ENCODE assay signal across 29 cellular contexts in the genomic region with DNA sequence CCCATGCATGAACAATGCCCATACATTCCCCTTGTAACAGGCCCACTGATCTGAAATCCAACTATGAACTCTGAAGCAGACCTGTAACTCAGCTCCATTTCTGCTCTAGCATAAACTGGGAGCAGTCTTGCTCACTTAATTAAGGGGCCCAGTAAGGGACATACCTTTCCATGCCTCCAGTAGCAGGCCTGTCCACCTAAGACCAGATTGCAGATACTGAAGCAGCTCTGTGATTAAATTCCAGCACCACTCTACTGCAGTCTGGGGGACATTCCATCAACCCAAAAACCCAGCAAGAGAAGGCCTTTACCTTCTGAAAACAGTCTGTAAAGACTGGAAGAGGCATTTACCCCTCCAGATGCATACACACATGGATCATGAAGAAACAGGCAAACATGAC.
"Had no signal": no experiment of that assay in that cellular context is flagged by ENCODE, and none has a peak within 500 bp of the region (broad histone marks: within the 10 kb centered on the region; RNA-seq: fewer than 3 reads in every experiment).

No MANE protein-coding gene starts in this region.

- H3K27ac ChIP-seq: coronary artery, esophagus squamous epithelium, heart right ventricle, lower lobe of right lung, ovary, right lobe of liver, thoracic aorta, tibial nerve, upper lobe of left lung, uterus had no signal

- H3K9me3 Mint-ChIP-seq: effector memory CD8-positive, alpha-beta T cell; stimulated activated naive CD8-positive, alpha-beta T cell treated with anti-CD3 and anti-CD28 coated beads, Interleukin-15, Interleukin-2, amounts not matched to agents 100 ng/mL and 50 ng/mL, for 24 hours had no signal

- H3K9me3 ChIP-seq: esophagus squamous epithelium, lower lobe of right lung, mucosa of descending colon, ovary, right lobe of liver, thoracic aorta, tibial nerve, uterus had no signal

- H3K4me3 ChIP-seq: coronary artery, esophagus squamous epithelium, heart right ventricle, lower lobe of right lung, mucosa of descending colon, ovary, right lobe of liver, thoracic aorta, tibial nerve, upper lobe of left lung, uterus had no signal

- H3K27me3 Mint-ChIP-seq: effector memory CD8-positive, alpha-beta T cell; naive B cell; natural killer cell treated with Interleukin-12 subunit alpha and Interleukin-12 subunit beta and Interleukin-15 and Interleukin-18, amount 100 ng/mL, for 72 hours; stimulated activated naive B cell treated with anti-CD40 and anti-IgM and Interleukin-4, amounts not matched to agents 10 μg/mL and 1 μg/mL and 100 μg/mL, for 72 hours; stimulated activated naive CD8-positive, alpha-beta T cell treated with anti-CD3 and anti-CD28 coated beads, Interleukin-15, Interleukin-2, amounts not matched to agents 100 ng/mL and 50 ng/mL, for 24 hours had no signal

- H3K36me3 Mint-ChIP-seq: immature natural killer cell; memory B cell; mesothelial cell of epicardium; naive B cell; natural killer cell treated with Interleukin-12 subunit alpha and Interleukin-12 subunit beta and Interleukin-15 and Interleukin-18, amount 100 ng/mL, for 72 hours; stimulated activated naive B cell treated with anti-CD40 and anti-IgM and Interleukin-4, amounts not matched to agents 10 μg/mL and 1 μg/mL and 100 μg/mL, for 72 hours had no signal

- H3K27me3 ChIP-seq: esophagus squamous epithelium, heart right ventricle, ovary, right lobe of liver, tibial nerve, upper lobe of left lung, uterus had no signal

- H3K4me1 ChIP-seq: esophagus squamous epithelium, heart right ventricle, lower lobe of right lung, right lobe of liver, tibial nerve, upper lobe of left lung, uterus had no signal

- H3K4me1 Mint-ChIP-seq: immature natural killer cell; memory B cell; naive B cell; stimulated activated naive B cell treated with anti-CD40 and anti-IgM and Interleukin-4, amounts not matched to agents 10 μg/mL and 1 μg/mL and 100 μg/mL, for 72 hours had no signal

- H3K4me3 Mint-ChIP-seq: effector memory CD8-positive, alpha-beta T cell; immature natural killer cell; memory B cell; mesothelial cell of epicardium; naive B cell; natural killer cell treated with Interleukin-12 subunit alpha and Interleukin-12 subunit beta and Interleukin-15 and Interleukin-18, amount 100 ng/mL, for 72 hours; stimulated activated naive B cell treated with anti-CD40 and anti-IgM and Interleukin-4, amounts not matched to agents 10 μg/mL and 1 μg/mL and 100 μg/mL, for 72 hours; stimulated activated naive CD8-positive, alpha-beta T cell treated with anti-CD3 and anti-CD28 coated beads, Interleukin-15, Interleukin-2, amounts not matched to agents 100 ng/mL and 50 ng/mL, for 24 hours had no signal

- H3K27ac Mint-ChIP-seq: effector memory CD8-positive, alpha-beta T cell; immature natural killer cell; memory B cell; mesothelial cell of epicardium; natural killer cell treated with Interleukin-12 subunit alpha and Interleukin-12 subunit beta and Interleukin-15 and Interleukin-18, amount 100 ng/mL, for 72 hours; stimulated activated naive B cell treated with anti-CD40 and anti-IgM and Interleukin-4, amounts not matched to agents 10 μg/mL and 1 μg/mL and 100 μg/mL, for 72 hours; stimulated activated naive CD8-positive, alpha-beta T cell treated with anti-CD3 and anti-CD28 coated beads, Interleukin-15, Interleukin-2, amounts not matched to agents 100 ng/mL and 50 ng/mL, for 24 hours had no signal

- ATAC-seq: effector memory CD8-positive, alpha-beta T cell; heart right ventricle; left ventricle myocardium superior; lower lobe of right lung; mucosa of descending colon; natural killer cell treated with Interleukin-12 subunit alpha and Interleukin-12 subunit beta and Interleukin-15 and Interleukin-18, amount 100 ng/mL, for 72 hours; right lobe of liver; stimulated activated naive B cell treated with anti-CD40 and anti-IgM and Interleukin-4, amounts not matched to agents 10 μg/mL and 1 μg/mL and 100 μg/mL, for 72 hours had no signal

- H3K36me3 ChIP-seq: esophagus squamous epithelium, heart right ventricle, lower lobe of right lung, ovary, right lobe of liver, thoracic aorta, tibial nerve, upper lobe of left lung, uterus had no signal

- DNase-seq: dermis blood vessel endothelial cell; effector memory CD8-positive, alpha-beta T cell; erythroblast; esophagus squamous epithelium; foreskin melanocyte; glutamatergic neuron; heart right ventricle; hippocampal formation; immature natural killer cell; left ventricle myocardium superior; lower lobe of right lung; mucosa of descending colon; naive B cell; nucleus accumbens; ovary; right lobe of liver; small intestine; stimulated activated CD4-positive, alpha-beta T cell treated with anti-CD3 and anti-CD28 coated beads, Interleukin-15, amount 100 ng/mL, for 24 hours; stimulated activated CD4-positive, alpha-beta T cell treated with anti-CD3 and anti-CD28 coated beads, Interleukin-2, amount 100 ng/mL, for 48 hours; stimulated activated naive B cell treated with anti-CD40 and anti-IgM and Interleukin-4, amounts not matched to agents 10 μg/mL and 1 μg/mL and 100 μg/mL, for 72 hours; upper lobe of left lung; uterus had no signal
